7 cellular contexts compared by ENCODE assay signal in the genomic region with DNA sequence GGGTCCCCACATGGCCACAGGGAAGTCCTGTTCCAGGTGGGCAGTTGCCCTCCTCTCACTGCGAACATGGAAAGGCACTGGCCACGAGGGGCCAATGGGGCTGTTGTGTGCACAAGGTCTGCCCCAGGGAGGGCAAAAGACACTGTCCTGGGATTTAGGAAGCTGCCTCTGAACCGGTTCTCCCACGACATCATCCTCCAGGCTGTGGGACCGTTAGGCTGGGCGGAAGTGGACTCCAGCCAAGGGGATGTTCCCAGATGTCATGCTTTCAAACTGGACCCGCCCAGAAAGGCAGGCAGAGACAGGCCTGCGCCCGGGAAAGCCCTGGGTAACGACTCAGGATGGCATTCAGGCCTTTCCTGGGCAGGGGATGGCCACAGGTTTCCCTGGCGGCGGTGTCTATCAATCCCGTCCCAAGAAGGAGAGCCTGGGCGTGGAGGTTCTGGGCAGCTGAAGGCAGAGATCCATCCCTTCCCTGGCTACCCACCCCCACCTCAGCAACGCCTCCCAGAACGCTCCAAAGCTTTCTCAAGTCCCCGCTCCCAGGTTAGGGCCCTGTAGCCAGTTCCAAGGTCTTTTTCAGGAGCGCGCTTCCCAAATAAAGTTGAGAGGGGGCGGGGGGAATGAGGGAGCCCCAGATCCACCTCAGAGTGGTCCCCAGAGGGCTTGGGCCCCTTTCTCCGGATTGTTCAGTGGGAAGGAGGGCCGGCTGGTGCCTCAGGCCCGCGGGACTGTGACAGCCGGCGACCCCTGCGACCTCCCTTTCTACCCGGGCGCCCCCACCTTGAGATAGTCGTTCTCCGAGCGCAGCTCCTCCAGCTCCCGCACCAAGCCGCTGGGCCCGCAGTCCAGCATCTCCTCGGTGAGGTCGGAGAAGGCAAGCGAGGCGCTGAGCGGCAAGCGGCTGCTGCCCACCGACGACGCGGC. TPM values are rescaled to one million over a fixed set of nuclear protein-coding genes. Genes with fewer than 3 reads are reported as not detected.
DNase-seq lines count a peak whose midpoint lies in the region; ATAC-seq and TF ChIP-seq lines count a peak whose summit lies in the region.

No MANE protein-coding gene starts in this region.

- in situ Hi-C loops in G401 (cut with HindIII; ENCODE audit: low sequenced_read_pairs) = no loop called here

- no peak for ATAC-seq in HG02973 (IDR thresholded peaks at IDR 0.05; ENCODE audit: unreplicated experiment)

- intact Hi-C loops in activated T-helper 2 cell treated with anti-CD3 and anti-CD28 coated beads, Interferon-gamma antibody, Interleukin-2, Interleukin-4, amounts not matched to agents 10 μg/mL and 5 μg/mL and 100 μg/mL, durations not matched to agents 14 hours and 24 hours and 36 hours (cut with micrococcal nuclease) = no loop called here

- TF ChIP-seq CTCF in glutamatergic neuron (IDR thresholded peaks at IDR 0.05; ENCODE audit: partially characterized antibody, unreplicated experiment) = no peak

- no peak overlapping the region for H3K27ac Mint-ChIP-seq in activated T-helper 2 cell treated with anti-CD3 and anti-CD28 coated beads, Interferon-gamma antibody, Interleukin-2, Interleukin-4, amounts not matched to agents 10 μg/mL and 5 μg/mL and 100 μg/mL, durations not matched to agents 14 hours and 24 hours and 36 hours
- H3K27ac Mint-ChIP-seq in glutamatergic neuron (ENCODE audit: unreplicated experiment) = peak overlapping the region; percentile 91

- no peaks in the 10 kb centered on the region for H3K9me3 Mint-ChIP-seq in activated T-helper 2 cell treated with anti-CD3 and anti-CD28 coated beads, Interferon-gamma antibody, Interleukin-2, Interleukin-4, amounts not matched to agents 10 μg/mL and 5 μg/mL and 100 μg/mL, durations not matched to agents 14 hours and 24 hours and 36 hours
- peaks cover 12% of the 10 kb centered on the region for H3K9me3 Mint-ChIP-seq in glutamatergic neuron (ENCODE audit: unreplicated experiment)

- peaks cover 14% of the 10 kb centered on the region for H3K4me1 Mint-ChIP-seq in activated T-helper 2 cell treated with anti-CD3 and anti-CD28 coated beads, Interferon-gamma antibody, Interleukin-2, Interleukin-4, amounts not matched to agents 10 μg/mL and 5 μg/mL and 100 μg/mL, durations not matched to agents 14 hours and 24 hours and 36 hours (ENCODE audit: low read depth)
- H3K4me1 Mint-ChIP-seq in glutamatergic neuron (ENCODE audit: low read depth, unreplicated experiment) = peaks cover 27% of the 10 kb centered on the region

- DNase-seq in G401 (ENCODE audit: low spot score) (peak; percentile 66), NCI-H1694 treated with DMSO at 0.1 percent for 48 hours (lab: John Stamatoyannopoulos, UW) (peak; percentile 66), glutamatergic neuron (peak; percentile 63), nucleus accumbens (lab: John Stamatoyannopoulos, UW) (peak in 54 of 56 donors; percentile 30 to 88 (median 76))
- no peak for DNase-seq in activated T-helper 2 cell treated with anti-CD3 and anti-CD28 coated beads, Interferon-gamma antibody, Interleukin-2, Interleukin-4, amounts not matched to agents 10 μg/mL and 5 μg/mL and 100 μg/mL, durations not matched to agents 14 hours and 24 hours and 36 hours (ENCODE audit: low spot score)
- no peak for DNase-seq in stimulated activated CD4-positive, alpha-beta T cell treated with anti-CD3 and anti-CD28 coated beads, Interleukin-4, amount 100 ng/mL, for 24 hours

- no peaks in the 10 kb centered on the region for H3K36me3 Mint-ChIP-seq in activated T-helper 2 cell treated with anti-CD3 and anti-CD28 coated beads, Interferon-gamma antibody, Interleukin-2, Interleukin-4, amounts not matched to agents 10 μg/mL and 5 μg/mL and 100 μg/mL, durations not matched to agents 14 hours and 24 hours and 36 hours (ENCODE audit: low read depth)
- H3K36me3 Mint-ChIP-seq in glutamatergic neuron (ENCODE audit: unreplicated experiment) = no peaks in the 10 kb centered on the region

- H3K27me3 Mint-ChIP-seq in activated T-helper 2 cell treated with anti-CD3 and anti-CD28 coated beads, Interferon-gamma antibody, Interleukin-2, Interleukin-4, amounts not matched to agents 10 μg/mL and 5 μg/mL and 100 μg/mL, durations not matched to agents 14 hours and 24 hours and 36 hours (ENCODE audit: low read depth) = peaks cover 33% of the 10 kb centered on the region
- peaks cover 20% of the 10 kb centered on the region for H3K27me3 Mint-ChIP-seq in glutamatergic neuron (ENCODE audit: unreplicated experiment)

- peak overlapping the region; percentile 52 for H3K4me3 Mint-ChIP-seq in activated T-helper 2 cell treated with anti-CD3 and anti-CD28 coated beads, Interferon-gamma antibody, Interleukin-2, Interleukin-4, amounts not matched to agents 10 μg/mL and 5 μg/mL and 100 μg/mL, durations not matched to agents 14 hours and 24 hours and 36 hours (ENCODE audit: low read depth)
- H3K4me3 Mint-ChIP-seq in glutamatergic neuron (ENCODE audit: unreplicated experiment) = peak overlapping the region; percentile 88

RNA-seq across cellular contexts. Expression of a gene that starts 13.8 kb away (rescaled TPM):
- 0.14 and 1.2 TPM in 2 replicates for total RNA-seq in G401 (2014; rRNA removed; shearing (Covaris generic))
- total RNA-seq in activated T-helper 2 cell treated with anti-CD3 and anti-CD28 coated beads, Interferon-gamma antibody, Interleukin-2, Interleukin-4, amounts not matched to agents 10 μg/mL and 5 μg/mL and 100 μg/mL, durations not matched to agents 14 hours and 24 hours and 36 hours = not detected in 2 replicates
- not detected for total RNA-seq in glutamatergic neuron (ENCODE audit: unreplicated experiment)

Comparison
In these comparisons a context has a peak if more than half of its experiments do, and no peak if none do; other contexts are left out.
1. DNase-seq: peak in G401 (single experiment), NCI-H1694 treated with DMSO at 0.1 percent for 48 hours (single experiment), glutamatergic neuron (single experiment) and nucleus accumbens (54 of 56); none in activated T-helper 2 cell treated with anti-CD3 and anti-CD28 coated beads, Interferon-gamma antibody, Interleukin-2, Interleukin-4, amounts not matched to agents 10 μg/mL and 5 μg/mL and 100 μg/mL, durations not matched to agents 14 hours and 24 hours and 36 hours (single experiment) and stimulated activated CD4-positive, alpha-beta T cell treated with anti-CD3 and anti-CD28 coated beads, Interleukin-4, amount 100 ng/mL, for 24 hours (single experiment).